ENCODE assay signal across 41 cellular contexts in genomic region chr2:105149272-105149671, GRCh38.
"Had no signal": no experiment of that assay in that cellular context is flagged by ENCODE, and none has a peak within 500 bp of the region (broad histone marks: within the 10 kb centered on the region; RNA-seq: fewer than 3 reads in every experiment).

No MANE protein-coding gene starts in this region.

- H3K27ac Mint-ChIP-seq: activated naive CD4-positive, alpha-beta T cell treated with anti-CD3 and anti-CD28 coated beads for 36 hours; activated naive CD4-positive, alpha-beta T cell treated with anti-CD3 and anti-CD28 coated beads, Interleukin-2, amount 10 ng/mL, durations not matched to agents 7 days and 5 days; activated naive CD4-positive, alpha-beta T cell treated with anti-CD3 and anti-CD28 coated beads, Interleukin-2, amount 50 U/mL, for 24 hours; activated naive CD4-positive, alpha-beta T cell treated with anti-CD3 and anti-CD28 coated beads, Interleukin-2, amount 50 U/mL, for 72 hours; activated naive CD8-positive, alpha-beta T cell; activated naive CD8-positive, alpha-beta T cell treated with anti-CD3 and anti-CD28 coated beads for 36 hours; activated naive CD8-positive, alpha-beta T cell treated with anti-CD3 and anti-CD28 coated beads, Interleukin-2, amount 10 ng/mL, durations not matched to agents 7 days and 5 days; activated naive CD8-positive, alpha-beta T cell treated with anti-CD3 and anti-CD28 coated beads, Interleukin-2, amount 50 U/mL, for 24 hours; activated T-cell treated with anti-CD3 and anti-CD28 coated beads, Interleukin-2, amount 50 U/mL, for 24 hours; activated T-cell treated with anti-CD3 and anti-CD28 coated beads, Interleukin-2, amount 50 U/mL, for 72 hours; activated T-helper 1 cell treated with anti-CD3 and anti-CD28 coated beads, Interleukin-12 subunit alpha, Interleukin-12 subunit beta, Interleukin-2, Interleukin-4 antibody, amounts not matched to agents 30 ng/mL and 10 ng/mL and 1 ng/mL, durations not matched to agents 14 hours and 24 hours and 36 hours; activated T-helper 17 cell treated with anti-CD3 and anti-CD28 coated beads, Interleukin-2, amount 50 U/mL, for 72 hours; activated T-helper 2 cell treated with anti-CD3 and anti-CD28 coated beads, Interferon-gamma antibody, Interleukin-2, Interleukin-4, amounts not matched to agents 10 μg/mL and 5 μg/mL and 100 μg/mL, durations not matched to agents 14 hours and 24 hours and 36 hours; brain had no signal

- H3K4me1 ChIP-seq: adrenal gland, ascending aorta, body of pancreas, breast epithelium had no signal

- H3K27ac ChIP-seq: adrenal gland, ascending aorta, body of pancreas, brain microvascular endothelial cell, breast epithelium, cardiac muscle cell had no signal

- H3K4me3 Mint-ChIP-seq: activated naive CD4-positive, alpha-beta T cell treated with anti-CD3 and anti-CD28 coated beads for 36 hours; activated naive CD4-positive, alpha-beta T cell treated with anti-CD3 and anti-CD28 coated beads, Interleukin-2, amount 10 ng/mL, durations not matched to agents 7 days and 5 days; activated naive CD4-positive, alpha-beta T cell treated with anti-CD3 and anti-CD28 coated beads, Interleukin-2, amount 50 U/mL, for 24 hours; activated naive CD8-positive, alpha-beta T cell; activated naive CD8-positive, alpha-beta T cell treated with anti-CD3 and anti-CD28 coated beads for 36 hours; activated naive CD8-positive, alpha-beta T cell treated with anti-CD3 and anti-CD28 coated beads, Interleukin-2, amount 10 ng/mL, durations not matched to agents 7 days and 5 days; activated naive CD8-positive, alpha-beta T cell treated with anti-CD3 and anti-CD28 coated beads, Interleukin-2, amount 50 U/mL, for 24 hours; activated T-cell treated with anti-CD3 and anti-CD28 coated beads, Interleukin-2, amount 50 U/mL, for 24 hours; activated T-cell treated with anti-CD3 and anti-CD28 coated beads, Interleukin-2, amount 50 U/mL, for 4 hours; activated T-cell treated with anti-CD3 and anti-CD28 coated beads, Interleukin-2, amount 50 U/mL, for 72 hours; activated T-helper 1 cell treated with anti-CD3 and anti-CD28 coated beads, Interleukin-12 subunit alpha, Interleukin-12 subunit beta, Interleukin-2, Interleukin-4 antibody, amounts not matched to agents 30 ng/mL and 10 ng/mL and 1 ng/mL, durations not matched to agents 14 hours and 24 hours and 36 hours; activated T-helper 17 cell treated with anti-CD3 and anti-CD28 coated beads, Interleukin-2, amount 50 U/mL, for 72 hours; brain; central memory CD8-positive, alpha-beta T cell had no signal

- H3K36me3 Mint-ChIP-seq: activated naive CD4-positive, alpha-beta T cell treated with anti-CD3 and anti-CD28 coated beads, Interleukin-2, amount 10 ng/mL, durations not matched to agents 7 days and 5 days; activated naive CD4-positive, alpha-beta T cell treated with anti-CD3 and anti-CD28 coated beads, Interleukin-2, amount 50 U/mL, for 24 hours; activated naive CD8-positive, alpha-beta T cell; activated naive CD8-positive, alpha-beta T cell treated with anti-CD3 and anti-CD28 coated beads for 36 hours; activated naive CD8-positive, alpha-beta T cell treated with anti-CD3 and anti-CD28 coated beads, Interleukin-2, amount 10 ng/mL, durations not matched to agents 7 days and 5 days had no signal

- H3K4me3 ChIP-seq: adrenal gland, ascending aorta, body of pancreas, breast epithelium, cardiac muscle cell had no signal

- H3K27me3 ChIP-seq: ascending aorta had no signal

- ATAC-seq: activated naive CD4-positive, alpha-beta T cell treated with anti-CD3 and anti-CD28 coated beads, Interleukin-2, amount 50 U/mL, for 72 hours; activated naive CD8-positive, alpha-beta T cell treated with anti-CD3 and anti-CD28 coated beads, Interleukin-2, amount 50 U/mL, for 24 hours; activated T-cell treated with anti-CD3 and anti-CD28 coated beads, Interleukin-2, amount 50 U/mL, for 4 hours; activated T-cell treated with anti-CD3 and anti-CD28 coated beads, Interleukin-2, amount 50 U/mL, for 72 hours; activated T-helper 17 cell treated with anti-CD3 and anti-CD28 coated beads, Interleukin-2, amount 50 U/mL, for 72 hours; body of pancreas had no signal

- H3K9me3 Mint-ChIP-seq: activated naive CD4-positive, alpha-beta T cell treated with anti-CD3 and anti-CD28 coated beads for 36 hours; activated naive CD4-positive, alpha-beta T cell treated with anti-CD3 and anti-CD28 coated beads, Interleukin-2, amount 10 ng/mL, durations not matched to agents 7 days and 5 days; activated naive CD4-positive, alpha-beta T cell treated with anti-CD3 and anti-CD28 coated beads, Interleukin-2, amount 50 U/mL, for 24 hours; activated naive CD4-positive, alpha-beta T cell treated with anti-CD3 and anti-CD28 coated beads, Interleukin-2, amount 50 U/mL, for 72 hours; activated naive CD8-positive, alpha-beta T cell treated with anti-CD3 and anti-CD28 coated beads for 36 hours; activated naive CD8-positive, alpha-beta T cell treated with anti-CD3 and anti-CD28 coated beads, Interleukin-2, amount 10 ng/mL, durations not matched to agents 7 days and 5 days; activated naive CD8-positive, alpha-beta T cell treated with anti-CD3 and anti-CD28 coated beads, Interleukin-2, amount 50 U/mL, for 24 hours; activated T-cell treated with anti-CD3 and anti-CD28 coated beads, Interleukin-2, amount 50 U/mL, for 24 hours; activated T-cell treated with anti-CD3 and anti-CD28 coated beads, Interleukin-2, amount 50 U/mL, for 4 hours; activated T-cell treated with anti-CD3 and anti-CD28 coated beads, Interleukin-2, amount 50 U/mL, for 72 hours; activated T-helper 1 cell treated with anti-CD3 and anti-CD28 coated beads, Interleukin-12 subunit alpha, Interleukin-12 subunit beta, Interleukin-2, Interleukin-4 antibody, amounts not matched to agents 30 ng/mL and 10 ng/mL and 1 ng/mL, durations not matched to agents 14 hours and 24 hours and 36 hours; activated T-helper 17 cell treated with anti-CD3 and anti-CD28 coated beads, Interleukin-2, amount 50 U/mL, for 72 hours; activated T-helper 2 cell treated with anti-CD3 and anti-CD28 coated beads, Interferon-gamma antibody, Interleukin-2, Interleukin-4, amounts not matched to agents 10 μg/mL and 5 μg/mL and 100 μg/mL, durations not matched to agents 14 hours and 24 hours and 36 hours; central memory CD8-positive, alpha-beta T cell had no signal

- H3K36me3 ChIP-seq: adrenal gland, ascending aorta, brain microvascular endothelial cell, breast epithelium, cardiac muscle cell had no signal

- FAIRE-seq: astrocyte, bronchial epithelial cell had no signal

- H3K9me3 ChIP-seq: adrenal gland, ascending aorta, body of pancreas, breast epithelium had no signal

- DNase-seq: activated effector memory CD4-positive, alpha-beta T cell treated with anti-CD3 and anti-CD28 coated beads, Interleukin-2, amount 50 U/mL, for 16 hours; activated effector memory CD4-positive, alpha-beta T cell treated with Interleukin-2 at 50 U/mL for 16 hours; activated gamma-delta T cell; activated gamma-delta T cell treated with Interleukin-2 at 50 U/mL for 16 hours; activated naive CD4-positive, alpha-beta T cell; activated naive CD4-positive, alpha-beta T cell treated with anti-CD3 and anti-CD28 coated beads for 36 hours; activated naive CD4-positive, alpha-beta T cell treated with anti-CD3 and anti-CD28 coated beads, Interleukin-2, amount 10 ng/mL, durations not matched to agents 7 days and 5 days; activated naive CD4-positive, alpha-beta T cell treated with anti-CD3 and anti-CD28 coated beads, Interleukin-2, amount 50 U/mL, for 16 hours; activated naive CD4-positive, alpha-beta T cell treated with Interleukin-2 at 50 U/mL for 16 hours; activated naive CD8-positive, alpha-beta T cell treated with anti-CD3 and anti-CD28 coated beads for 36 hours; activated naive CD8-positive, alpha-beta T cell treated with anti-CD3 and anti-CD28 coated beads, Interleukin-2, amount 10 ng/mL, durations not matched to agents 7 days and 5 days; activated naive CD8-positive, alpha-beta T cell treated with anti-CD3 and anti-CD28 coated beads, Interleukin-2, amount 50 U/mL, for 24 hours; activated T-cell treated with anti-CD3 and anti-CD28 coated beads for 4 hours; activated T-cell treated with anti-CD3 and anti-CD28 coated beads, Interleukin-2, amount 50 U/mL, for 1 hour; activated T-cell treated with anti-CD3 and anti-CD28 coated beads, Interleukin-2, amount 50 U/mL, for 24 hours; activated T-cell treated with anti-CD3 and anti-CD28 coated beads, Interleukin-2, amount 50 U/mL, for 4 hours; activated T-cell treated with anti-CD3 and anti-CD28 coated beads, Interleukin-2, amount 50 U/mL, for 48 hours; activated T-cell treated with anti-CD3 and anti-CD28 coated beads, Interleukin-2, amount 50 U/mL, for 72 hours; adrenal gland; amniotic stem cell; amygdala; anterior cingulate cortex; aorta; body of pancreas; brain microvascular endothelial cell; caudate nucleus; central memory CD4-positive, alpha-beta T cell; cerebellar nuclear complex had no signal
